ENCODE assay signal across 16 cellular contexts in genomic region chr2:185567940-185568339, GRCh38.
A peak's percentile ranks its signal among the peaks of the same experiment; 100 is the strongest.
DNase-seq lines count a peak whose midpoint lies in the region; ATAC-seq, FAIRE-seq and TF ChIP-seq lines count a peak whose summit lies in the region.
"Had no signal": no experiment of that assay in that cellular context is flagged by ENCODE, and none has a peak within 500 bp of the region (broad histone marks: within the 10 kb centered on the region; RNA-seq: fewer than 3 reads in every experiment).

No MANE protein-coding gene starts in this region.

- WGBS in HepG2 (ENCODE audit: low lambda C conversion rate) = 49% methylated on average over 8 of the region's 8 CpGs
- WGBS in right lobe of liver (ENCODE audit: insufficient coverage, low coverage, low lambda C conversion rate, missing lambda C conversion rate) = 47% methylated on average over 4 of the region's 8 CpGs

- H4K20me1 ChIP-seq in HepG2 (ENCODE audit: insufficient read depth, low read length) (no peaks in the 10 kb centered on the region), SU-DHL-6 (ENCODE audit: low read depth, low read length) (no peaks in the 10 kb centered on the region)

- CTCF ChIA-PET in HepG2 (lab: Yijun Ruan, JAX; ENCODE audit: low intra/inter-chr PET ratio, low total read pairs) = no interaction called here
- CTCF ChIA-PET in CD4-positive, alpha-beta memory T cell (lab: Charles Lee; ENCODE audit: partially characterized antibody) = no interaction called here

- H3K9ac ChIP-seq in HepG2 (ENCODE audit: insufficient read depth, low read depth, low read length) = no peak overlapping the region
- no peak overlapping the region for H3K9ac ChIP-seq in SU-DHL-6 (ENCODE audit: low read length)
- H3K9ac ChIP-seq in kidney (ENCODE audit: low read length in 2 of 2) = no peak overlapping the region

- H3F3A ChIP-seq in SU-DHL-6 (ENCODE audit: insufficient read depth) = no peaks in the 10 kb centered on the region

- FAIRE-seq in HepG2 (lab: Jason Lieb, UNC) (no peak), kidney (lab: Jason Lieb, UNC) (no peak)

- peaks cover 4% of the 10 kb centered on the region in 2 donors for H3K9me3 Mint-ChIP-seq in activated T-cell treated with anti-CD3 and anti-CD28 coated beads, Interleukin-2, amount 50 U/mL, for 72 hours
- H3K9me3 Mint-ChIP-seq in CD4-positive, alpha-beta memory T cell = peaks cover 2 to 12% (median 4%) of the 10 kb centered on the region in 8 donors

- H3K4me1 Mint-ChIP-seq in activated T-cell treated with anti-CD3 and anti-CD28 coated beads, Interleukin-2, amount 50 U/mL, for 72 hours (ENCODE audit: low read depth) = no peaks in the 10 kb centered on the region
- no peaks in the 10 kb centered on the region for H3K4me1 Mint-ChIP-seq in CD4-positive, alpha-beta memory T cell

- H3K79me2 ChIP-seq in HepG2 (ENCODE audit: insufficient read depth, low read length) (no peaks in the 10 kb centered on the region), SU-DHL-6 (ENCODE audit: insufficient read depth, low read length) (no peaks in the 10 kb centered on the region)

- H2AFZ ChIP-seq in HepG2 (ENCODE audit: low read length) (no peak overlapping the region), SU-DHL-6 (ENCODE audit: low read depth, low read length, severe bottlenecking) (peak overlapping the region; percentile 37)
- H2AFZ ChIP-seq: PC-9 had no signal

- no peaks in the 10 kb centered on the region for H3K4me1 ChIP-seq in HepG2 (ENCODE audit: insufficient read depth, low read length)
- H3K4me1 ChIP-seq in right lobe of liver = no peaks in the 10 kb centered on the region
- no peaks in the 10 kb centered on the region for H3K4me1 ChIP-seq in kidney (ENCODE audit: control insufficient read depth in 1 of 2, insufficient read depth in 1 of 2, low read depth in 1 of 2, low read length in 2 of 2)
- H3K4me1 ChIP-seq in CD4-positive, alpha-beta memory T cell (ENCODE audit: insufficient read depth, low read length) = no peaks in the 10 kb centered on the region

- no peak for TF ChIP-seq POLR2A in HepG2 (IDR thresholded peaks at IDR 0.05; ENCODE audit: insufficient read depth in 1 of 2, low read depth in 2 of 2, low read length in 2 of 2)
- TF ChIP-seq POLR2A in right lobe of liver (IDR thresholded peaks at IDR 0.05) = no peak

- H3K9me3 ChIP-seq in HepG2 (ENCODE audit: low read length) (no peaks in the 10 kb centered on the region), right lobe of liver (no peaks in the 10 kb centered on the region), SU-DHL-6 (ENCODE audit: insufficient read depth, low read length) (0 out of 2 replicates have a peak, but pooled peaks cover 6% of the 10 kb centered on the region), kidney (ENCODE audit: control insufficient read depth in 1 of 2, low read length in 2 of 2) (no peaks in the 10 kb centered on the region)
- H3K9me3 ChIP-seq in CD4-positive, alpha-beta memory T cell (ENCODE audit: control insufficient read depth in 1 of 2, low read length in 2 of 2) = no peaks in the 10 kb centered on the region

- ATAC-seq in HepG2 (no peak), right lobe of liver (no peak)
- ATAC-seq in activated T-cell treated with anti-CD3 and anti-CD28 coated beads, Interleukin-2, amount 50 U/mL, for 72 hours (replicated peaks in 1 of 2) = no peak

- no peak for DNase-seq in HepG2 (ENCODE audit: low spot score)
- DNase-seq in right lobe of liver = no peak
- DNase-seq in kidney = peak; percentile 46
- no peak for DNase-seq in activated T-cell treated with anti-CD3 and anti-CD28 coated beads, Interleukin-2, amount 50 U/mL, for 72 hours
- DNase-seq in CD4-positive, alpha-beta memory T cell = no peak
- no peak for DNase-seq in LoVo (ENCODE audit: low spot score)
- DNase-seq: AML-193, Calu3, DMS79 treated with DMSO at 0.1 percent for 48 hours, GDM1, Kasumi-1, NCI-H2029, NCI-H226, PC-9 had no signal

- POLR2A ChIA-PET in HepG2 (lab: Yijun Ruan, JAX) = no interaction called here
- POLR2A ChIA-PET in CD4-positive, alpha-beta memory T cell (lab: Charles Lee; ENCODE audit: partially characterized antibody) = no interaction called here

- no peaks in the 10 kb centered on the region for H3K27me3 Mint-ChIP-seq in activated T-cell treated with anti-CD3 and anti-CD28 coated beads, Interleukin-2, amount 50 U/mL, for 72 hours (ENCODE audit: low read depth)
- no peaks in the 10 kb centered on the region for H3K27me3 Mint-ChIP-seq in CD4-positive, alpha-beta memory T cell

- no peaks in the 10 kb centered on the region for H3K9me2 ChIP-seq in SU-DHL-6 (replicated peaks; ENCODE audit: insufficient read depth, low read length)

- H3K27ac ChIP-seq in HepG2 (ENCODE audit: extremely low read length, insufficient read depth, low read length) (no peak overlapping the region), right lobe of liver (no peak overlapping the region), SU-DHL-6 (ENCODE audit: low read depth, low read length) (no peak overlapping the region), kidney (ENCODE audit: low read depth in 2 of 2, low read length in 2 of 2) (no peak overlapping the region)
- H3K27ac ChIP-seq in CD4-positive, alpha-beta memory T cell (ENCODE audit: low read depth, low read length) = no peak overlapping the region
- H3K27ac ChIP-seq: PC-9, SK-N-MC had no signal

- TF ChIP-seq EP300 in HepG2 (IDR thresholded peaks at IDR 0.05; ENCODE audit: low read depth in 2 of 2, low read length in 2 of 2) (no peak), HepG2 (CRISPR knock-in tag; IDR thresholded peaks at IDR 0.05; ENCODE audit: borderline replicate concordance) (no peak)

- TF ChIP-seq RAD21 in HepG2 (CRISPR knock-in tag; IDR thresholded peaks at IDR 0.05) = no peak

- intact Hi-C loops in HepG2 (cut with micrococcal nuclease; ENCODE audit: unreplicated experiment) (no loop called here), right lobe of liver (cut with DNase I) (no loop called here), kidney (cut with DNase I) (no loop called here)
- intact Hi-C loops in CD4-positive, alpha-beta memory T cell (cut with micrococcal nuclease) = no loop called here

- H3K27ac Mint-ChIP-seq in activated T-cell treated with anti-CD3 and anti-CD28 coated beads, Interleukin-2, amount 50 U/mL, for 72 hours = no peak overlapping the region
- no peak overlapping the region for H3K27ac Mint-ChIP-seq in CD4-positive, alpha-beta memory T cell

- TF ChIP-seq CTCF in HepG2 (CRISPR knock-in tag; IDR thresholded peaks at IDR 0.05) (no peak), right lobe of liver (IDR thresholded peaks at IDR 0.05) (no peak), SU-DHL-6 (IDR thresholded peaks at IDR 0.05; ENCODE audit: insufficient read depth, low read length, poor library complexity, severe bottlenecking) (no peak), kidney (IDR thresholded peaks at IDR 0.05; ENCODE audit: borderline replicate concordance, extremely low read depth, insufficient read depth) (no peak)

- no peak overlapping the region for H3K4me3 Mint-ChIP-seq in activated T-cell treated with anti-CD3 and anti-CD28 coated beads, Interleukin-2, amount 50 U/mL, for 72 hours
- no peak overlapping the region for H3K4me3 Mint-ChIP-seq in CD4-positive, alpha-beta memory T cell

- H3K36me3 ChIP-seq in HepG2 (replicated peaks in 1 of 2; ENCODE audit: control insufficient read depth in 1 of 2, insufficient read depth in 2 of 2, low read length in 2 of 2) (no peaks in the 10 kb centered on the region), right lobe of liver (no peaks in the 10 kb centered on the region), SU-DHL-6 (ENCODE audit: low read length) (no peaks in the 10 kb centered on the region), kidney (ENCODE audit: control insufficient read depth in 1 of 2, insufficient read depth in 2 of 2, low read length in 2 of 2) (no peaks in the 10 kb centered on the region)
- no peaks in the 10 kb centered on the region for H3K36me3 ChIP-seq in CD4-positive, alpha-beta memory T cell (ENCODE audit: insufficient read depth, low read length)

- no TSS peak for BruUV-seq in HepG2 (replicated peaks; lab: Mats Ljungman, UMichigan)

- H3K4me2 ChIP-seq in HepG2 (ENCODE audit: low read depth, low read length) (no peak overlapping the region), SU-DHL-6 (ENCODE audit: low read depth, low read length, poor library complexity, severe bottlenecking) (no peak overlapping the region)
- H3K4me2 ChIP-seq: PC-9 had no signal

- H3K27me3 ChIP-seq in HepG2 (ENCODE audit: control insufficient read depth in 1 of 2, insufficient read depth in 2 of 2, low read length in 2 of 2) (no peaks in the 10 kb centered on the region), right lobe of liver (no peaks in the 10 kb centered on the region), SU-DHL-6 (ENCODE audit: low read length) (no peaks in the 10 kb centered on the region)
- H3K27me3 ChIP-seq in CD4-positive, alpha-beta memory T cell (ENCODE audit: insufficient read depth, low read length) = no peaks in the 10 kb centered on the region

- H3K36me3 Mint-ChIP-seq in activated T-cell treated with anti-CD3 and anti-CD28 coated beads, Interleukin-2, amount 50 U/mL, for 72 hours (ENCODE audit: insufficient read depth in 2 of 2) = peaks cover 0 to 2% of the 10 kb centered on the region in 2 donors
- H3K36me3 Mint-ChIP-seq in CD4-positive, alpha-beta memory T cell = no peaks in the 10 kb centered on the region

- in situ Hi-C loops in HepG2 (cut with HindIII; ENCODE audit: extremely low pct_ligation_motif_present, low pct_unique_long_range_greater_than_20kb) = no loop called here

- H3K4me3 ChIP-seq in HepG2 (replicated peaks in 1 of 3; ENCODE audit: insufficient read depth in 1 of 3, low read depth in 2 of 3, low read length in 3 of 3) (no peak overlapping the region), right lobe of liver (no peak overlapping the region), SU-DHL-6 (ENCODE audit: insufficient read depth, low read length, poor library complexity, severe bottlenecking) (no peak overlapping the region), kidney (ENCODE audit: low read length in 2 of 2) (no peak overlapping the region)
- H3K4me3 ChIP-seq in CD4-positive, alpha-beta memory T cell (ENCODE audit: low read length in 2 of 2) = no peak overlapping the region
- H3K4me3 ChIP-seq: PC-9, SK-N-MC had no signal

TF ChIP-seq in HepG2, 621 proteins besides CTCF, POLR2A, EP300 and RAD21:
- TF ChIP-seq STAG1 (CRISPR knock-in tag; IDR thresholded peaks at IDR 0.05) (no peak), ZNF784 (CRISPR knock-in tag; IDR thresholded peaks at IDR 0.05; ENCODE audit: borderline replicate concordance) (no peak), TP53 (CRISPR knock-in tag; conservative IDR thresholded peaks at IDR 0.05) (peak; percentile 97)
